Comparison of ENCODE assay signal across 1 cellular context in genomic region chr10:86244296-86244695, GRCh38.
TF ChIP-seq lines count a peak whose summit lies in the region.

No MANE protein-coding gene starts in this region.

TF ChIP-seq in GM23338, 12 proteins besides CTCF, POLR2A, EP300 and RAD21:
- TF ChIP-seq REST (IDR thresholded peaks at IDR 0.05; ENCODE audit: unreplicated experiment) (no peak), JUNB (IDR thresholded peaks at IDR 0.05; ENCODE audit: unreplicated experiment) (no peak), ETS1 (IDR thresholded peaks at IDR 0.05) (no peak), ZNF462 (CRISPR knock-in tag; IDR thresholded peaks at IDR 0.05) (no peak), CREB1 (CRISPR knock-in tag; IDR thresholded peaks at IDR 0.05; ENCODE audit: low read depth) (no peak), POLR2AphosphoS5 (IDR thresholded peaks at IDR 0.05; ENCODE audit: low read depth) (no peak), ZNF331 (CRISPR knock-in tag; IDR thresholded peaks at IDR 0.05; ENCODE audit: low read depth) (no peak)
TF ChIP-seq in GM23338: peak in this region for 0.
